33 cellular contexts compared by ENCODE assay signal in the genomic region with DNA sequence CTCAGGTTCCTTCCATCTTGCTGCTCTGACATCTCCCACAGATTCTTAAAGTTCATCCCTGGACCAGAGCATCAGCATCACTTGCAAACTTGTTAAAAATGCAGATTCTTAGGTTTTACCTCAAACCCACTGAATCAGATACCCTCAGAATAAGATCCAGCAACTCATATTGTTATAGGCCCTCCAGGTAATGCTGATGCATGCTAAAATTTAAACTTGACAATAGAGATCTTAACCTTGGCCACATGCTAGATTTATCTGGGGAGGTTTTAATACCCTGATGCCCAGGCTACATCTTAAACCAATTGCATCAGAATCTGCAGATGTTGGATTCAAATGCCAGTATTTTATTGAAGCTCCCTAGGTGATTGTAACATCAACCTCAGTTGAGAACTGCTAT.
"Had no signal": no experiment of that assay in that cellular context is flagged by ENCODE, and none has a peak within 500 bp of the region (broad histone marks: within the 10 kb centered on the region; RNA-seq: fewer than 3 reads in every experiment).

No MANE protein-coding gene starts in this region.

- H3K4me1 ChIP-seq: adrenal gland, ascending aorta, body of pancreas, breast epithelium had no signal

- H3K4me3 ChIP-seq: adrenal gland, ascending aorta, body of pancreas, breast epithelium, cardiac muscle cell had no signal

- H3K27ac ChIP-seq: adrenal gland, ascending aorta, body of pancreas, brain microvascular endothelial cell, breast epithelium, cardiac muscle cell had no signal

- DNase-seq: activated effector memory CD4-positive, alpha-beta T cell treated with anti-CD3 and anti-CD28 coated beads, Interleukin-2, amount 50 U/mL, for 16 hours; activated effector memory CD4-positive, alpha-beta T cell treated with Interleukin-2 at 50 U/mL for 16 hours; activated gamma-delta T cell; activated gamma-delta T cell treated with Interleukin-2 at 50 U/mL for 16 hours; activated naive CD4-positive, alpha-beta T cell; activated naive CD4-positive, alpha-beta T cell treated with anti-CD3 and anti-CD28 coated beads for 36 hours; activated naive CD4-positive, alpha-beta T cell treated with anti-CD3 and anti-CD28 coated beads, Interleukin-2, amount 10 ng/mL, durations not matched to agents 7 days and 5 days; activated naive CD4-positive, alpha-beta T cell treated with anti-CD3 and anti-CD28 coated beads, Interleukin-2, amount 50 U/mL, for 16 hours; activated naive CD4-positive, alpha-beta T cell treated with Interleukin-2 at 50 U/mL for 16 hours; activated naive CD8-positive, alpha-beta T cell treated with anti-CD3 and anti-CD28 coated beads for 36 hours; activated naive CD8-positive, alpha-beta T cell treated with anti-CD3 and anti-CD28 coated beads, Interleukin-2, amount 10 ng/mL, durations not matched to agents 7 days and 5 days; activated naive CD8-positive, alpha-beta T cell treated with anti-CD3 and anti-CD28 coated beads, Interleukin-2, amount 50 U/mL, for 24 hours; activated T-cell treated with anti-CD3 and anti-CD28 coated beads, Interleukin-2, amount 50 U/mL, for 1 hour; activated T-cell treated with anti-CD3 and anti-CD28 coated beads, Interleukin-2, amount 50 U/mL, for 24 hours; activated T-cell treated with anti-CD3 and anti-CD28 coated beads, Interleukin-2, amount 50 U/mL, for 4 hours; activated T-cell treated with anti-CD3 and anti-CD28 coated beads, Interleukin-2, amount 50 U/mL, for 48 hours; activated T-cell treated with anti-CD3 and anti-CD28 coated beads, Interleukin-2, amount 50 U/mL, for 72 hours; adrenal gland; amniotic stem cell; amygdala; anterior cingulate cortex; aorta; body of pancreas; brain microvascular endothelial cell; central memory CD4-positive, alpha-beta T cell; cerebellar nuclear complex had no signal

- H3K27me3 ChIP-seq: adrenal gland, ascending aorta, body of pancreas, brain microvascular endothelial cell, breast epithelium, cardiac muscle cell had no signal

- FAIRE-seq: astrocyte, bronchial epithelial cell had no signal

- H3K36me3 ChIP-seq: adrenal gland, ascending aorta, brain microvascular endothelial cell, breast epithelium, cardiac muscle cell had no signal

- ATAC-seq: activated naive CD4-positive, alpha-beta T cell treated with anti-CD3 and anti-CD28 coated beads, Interleukin-2, amount 50 U/mL, for 72 hours; activated naive CD8-positive, alpha-beta T cell treated with anti-CD3 and anti-CD28 coated beads, Interleukin-2, amount 50 U/mL, for 24 hours; activated T-cell treated with anti-CD3 and anti-CD28 coated beads, Interleukin-2, amount 50 U/mL, for 4 hours; activated T-cell treated with anti-CD3 and anti-CD28 coated beads, Interleukin-2, amount 50 U/mL, for 72 hours; activated T-helper 17 cell treated with anti-CD3 and anti-CD28 coated beads, Interleukin-2, amount 50 U/mL, for 72 hours; body of pancreas had no signal
